18 cellular contexts compared by ENCODE assay signal in the genomic region with DNA sequence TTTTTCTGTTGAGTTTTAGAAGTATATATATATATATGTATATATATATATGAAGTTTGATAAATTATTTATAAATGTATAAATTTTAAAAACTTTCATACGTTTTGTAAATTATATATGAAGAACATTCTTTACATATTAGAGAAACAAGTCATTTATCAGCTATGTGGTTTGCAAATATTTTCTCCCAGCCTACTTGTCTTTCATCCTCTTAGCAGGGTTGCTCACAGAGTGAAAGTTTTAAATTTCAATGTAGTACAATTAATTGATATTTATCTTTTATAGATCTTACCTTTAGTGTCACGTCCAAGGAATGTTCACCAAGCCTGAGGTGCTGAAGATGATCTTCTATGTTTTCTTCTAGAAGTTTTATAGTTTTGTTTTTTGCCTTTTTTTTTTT.
A peak's percentile ranks its signal among the peaks of the same experiment; 100 is the strongest.
DNase-seq lines count a peak whose midpoint lies in the region; ATAC-seq and TF ChIP-seq lines count a peak whose summit lies in the region.
"Had no signal": no experiment of that assay in that cellular context is flagged by ENCODE, and none has a peak within 500 bp of the region (broad histone marks: within the 10 kb centered on the region; RNA-seq: fewer than 3 reads in every experiment).

No MANE protein-coding gene starts in this region.

- H3K4me3 ChIP-seq in BLaER1, result no peak overlapping the region
- no peak overlapping the region for H3K4me3 ChIP-seq in SK-N-MC

- H3K4me2 ChIP-seq in BLaER1, result peak overlapping the region; percentile 79

- H3K9me3 ChIP-seq in BLaER1 (no peaks in the 10 kb centered on the region), SK-N-MC (ENCODE audit: low read depth, low read length) (no peaks in the 10 kb centered on the region)

- TF ChIP-seq CTCF in endothelial cell (IDR thresholded peaks at IDR 0.05; ENCODE audit: unreplicated experiment), result no peak
- TF ChIP-seq CTCF in nephron (IDR thresholded peaks at IDR 0.05; ENCODE audit: unreplicated experiment in 3 of 3), result no peak

- H4K20me1 ChIP-seq in BLaER1, result no peaks in the 10 kb centered on the region

- H3K9me3 Mint-ChIP-seq in endothelial cell (ENCODE audit: unreplicated experiment) (no peaks in the 10 kb centered on the region), nephron (peaks cover 2% of the 10 kb centered on the region)

- DNase-seq in SK-N-MC (ENCODE audit: low read depth, low spot score) (no peak), endothelial cell (ENCODE audit: low spot score) (no peak), DMS53 (lab: John Stamatoyannopoulos, UW) (no peak), iPS-NIHi7 (ENCODE audit: extremely low spot score) (no peak)
- DNase-seq: 8988T, NCI-H1105 treated with DMSO at 0.1 percent for 48 hours, NCI-H187, NCI-H446 treated with DMSO at 0.1 percent for 48 hours, NCI-H748 treated with DMSO at 0.1 percent for 48 hours, OCI-M1, RPMI8226, SIG-M5 had no signal

- no peaks in the 10 kb centered on the region for H3K36me3 ChIP-seq in BLaER1
- H3K36me3 ChIP-seq in SK-N-MC (ENCODE audit: insufficient read depth, low read length), result no peaks in the 10 kb centered on the region

- H3K4me1 Mint-ChIP-seq in endothelial cell (ENCODE audit: unreplicated experiment) (peaks cover 19% of the 10 kb centered on the region), nephron (peaks cover 30% of the 10 kb centered on the region)
- H3K4me1 Mint-ChIP-seq: IgD-negative memory B cell had no signal

- H3K27me3 Mint-ChIP-seq in endothelial cell (ENCODE audit: unreplicated experiment), result no peaks in the 10 kb centered on the region
- peaks cover 4% of the 10 kb centered on the region for H3K27me3 Mint-ChIP-seq in nephron (ENCODE audit: low read depth)

- ATAC-seq in GM19023 (IDR thresholded peaks at IDR 0.05; ENCODE audit: unreplicated experiment), result no peak
- ATAC-seq in HG03442 (IDR thresholded peaks at IDR 0.05; ENCODE audit: unreplicated experiment), result no peak

- no peak overlapping the region for H3K27ac Mint-ChIP-seq in endothelial cell (ENCODE audit: unreplicated experiment)
- peak overlapping the region; percentile 63 to 90 (median 86) for H3K27ac Mint-ChIP-seq in nephron
- H3K27ac Mint-ChIP-seq: IgD-negative memory B cell had no signal

- H3K9ac ChIP-seq in BLaER1 (no peak overlapping the region), SK-N-MC (ENCODE audit: insufficient read length) (no peak overlapping the region)

- H3K36me3 Mint-ChIP-seq in endothelial cell (ENCODE audit: low read depth, unreplicated experiment) (no peaks in the 10 kb centered on the region), nephron (ENCODE audit: low read depth) (no peaks in the 10 kb centered on the region)

- H3K27ac ChIP-seq in BLaER1 (no peak overlapping the region), SK-N-MC (peak overlapping the region; percentile 73; the same call in 1 of the 2 replicates)
- H3K27ac ChIP-seq: C4-2B had no signal

- no peaks in the 10 kb centered on the region for H3K27me3 ChIP-seq in BLaER1

- peaks cover 52% of the 10 kb centered on the region for H3K4me1 ChIP-seq in BLaER1

- H3K4me3 Mint-ChIP-seq in endothelial cell (ENCODE audit: unreplicated experiment) (peak overlapping the region; percentile 74), nephron (no peak overlapping the region)
- H3K4me3 Mint-ChIP-seq: IgD-negative memory B cell had no signal
